Comparison of ENCODE assay signal across 24 cellular contexts in the genomic region with DNA sequence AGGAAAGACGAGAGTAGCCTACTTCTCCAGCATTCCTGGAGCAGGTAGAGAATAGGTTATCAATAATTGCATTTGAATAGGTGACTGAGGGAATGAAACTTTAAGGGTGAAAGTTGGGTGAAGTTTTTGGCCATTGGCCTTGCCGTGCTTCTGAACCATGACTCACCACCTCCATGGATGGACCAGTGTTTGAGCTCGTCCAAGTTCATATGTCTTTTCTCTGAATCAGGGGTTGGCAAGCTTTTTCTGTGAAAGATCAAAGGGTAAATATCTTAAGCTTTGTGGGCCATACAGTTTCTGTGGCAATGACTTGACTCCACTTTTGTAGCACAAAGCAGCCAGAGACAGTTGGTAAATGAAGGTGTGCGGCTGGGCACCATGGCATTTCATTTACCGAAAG.
"Had no signal": no experiment of that assay in that cellular context is flagged by ENCODE, and none has a peak within 500 bp of the region (broad histone marks: within the 10 kb centered on the region; RNA-seq: fewer than 3 reads in every experiment).

No MANE protein-coding gene starts in this region.

- H3K4me1 ChIP-seq: foreskin keratinocyte, pancreas, sigmoid colon, testis, uterus had no signal

- H3K27me3 Mint-ChIP-seq: activated CD4-positive, alpha-beta T cell treated with anti-CD3 and anti-CD28 coated beads, Interleukin-2, amount 10 ng/mL, durations not matched to agents 7 days and 5 days had no signal

- H3K36me3 Mint-ChIP-seq: activated CD8-positive, alpha-beta memory T cell treated with anti-CD3 and anti-CD28 coated beads, Interleukin-2, amount 10 ng/mL, durations not matched to agents 7 days and 5 days; activated naive CD4-positive, alpha-beta T cell treated with anti-CD3 and anti-CD28 coated beads, Interleukin-2, amount 10 ng/mL, durations not matched to agents 7 days and 5 days; natural killer cell had no signal

- H3K9me3 Mint-ChIP-seq: activated CD4-positive, alpha-beta T cell treated with anti-CD3 and anti-CD28 coated beads, Interleukin-2, amount 10 ng/mL, durations not matched to agents 7 days and 5 days; activated CD8-positive, alpha-beta T cell treated with anti-CD3 and anti-CD28 coated beads for 36 hours; activated naive CD4-positive, alpha-beta T cell treated with anti-CD3 and anti-CD28 coated beads, Interleukin-2, amount 10 ng/mL, durations not matched to agents 7 days and 5 days; activated naive CD8-positive, alpha-beta T cell treated with anti-CD3 and anti-CD28 coated beads, Interleukin-2, amount 50 U/mL, for 24 hours; natural killer cell had no signal

- ATAC-seq: activated CD8-positive, alpha-beta memory T cell treated with anti-CD3 and anti-CD28 coated beads, Interleukin-2, amount 10 ng/mL, durations not matched to agents 7 days and 5 days; activated CD8-positive, alpha-beta T cell treated with anti-CD3 and anti-CD28 coated beads for 36 hours; activated naive CD8-positive, alpha-beta T cell treated with anti-CD3 and anti-CD28 coated beads, Interleukin-2, amount 50 U/mL, for 24 hours; foreskin keratinocyte; left lung; natural killer cell; pancreas had no signal

- H3K36me3 ChIP-seq: cardiac muscle cell, left lung, pancreas, sigmoid colon, spleen, uterus had no signal

- H3K27ac ChIP-seq: cardiac muscle cell, foreskin keratinocyte, left lung, pancreas, sigmoid colon, spleen, testis, uterus, VCaP had no signal

- H3K27ac Mint-ChIP-seq: activated CD4-positive, alpha-beta T cell treated with anti-CD3 and anti-CD28 coated beads, Interleukin-2, amount 10 ng/mL, durations not matched to agents 7 days and 5 days; activated CD8-positive, alpha-beta memory T cell treated with anti-CD3 and anti-CD28 coated beads, Interleukin-2, amount 10 ng/mL, durations not matched to agents 7 days and 5 days; activated CD8-positive, alpha-beta T cell treated with anti-CD3 and anti-CD28 coated beads for 36 hours; activated naive CD4-positive, alpha-beta T cell treated with anti-CD3 and anti-CD28 coated beads, Interleukin-2, amount 10 ng/mL, durations not matched to agents 7 days and 5 days; activated naive CD8-positive, alpha-beta T cell treated with anti-CD3 and anti-CD28 coated beads, Interleukin-2, amount 50 U/mL, for 24 hours; natural killer cell had no signal

- H3K4me3 ChIP-seq: cardiac muscle cell, left lung, lung, pancreas, sigmoid colon, spleen, testis, uterus had no signal

- H3K4me3 Mint-ChIP-seq: activated CD4-positive, alpha-beta T cell treated with anti-CD3 and anti-CD28 coated beads, Interleukin-2, amount 10 ng/mL, durations not matched to agents 7 days and 5 days; activated CD8-positive, alpha-beta memory T cell treated with anti-CD3 and anti-CD28 coated beads, Interleukin-2, amount 10 ng/mL, durations not matched to agents 7 days and 5 days; activated CD8-positive, alpha-beta T cell treated with anti-CD3 and anti-CD28 coated beads for 36 hours; activated naive CD4-positive, alpha-beta T cell treated with anti-CD3 and anti-CD28 coated beads, Interleukin-2, amount 10 ng/mL, durations not matched to agents 7 days and 5 days; activated naive CD8-positive, alpha-beta T cell treated with anti-CD3 and anti-CD28 coated beads, Interleukin-2, amount 50 U/mL, for 24 hours; natural killer cell had no signal

- DNase-seq: activated CD4-positive, alpha-beta T cell treated with anti-CD3 and anti-CD28 coated beads, Interleukin-2, amount 10 ng/mL, durations not matched to agents 7 days and 5 days; activated CD4-positive, CD25-positive, alpha-beta regulatory T cell treated with anti-CD3 and anti-CD28 coated beads, Interleukin-2, amount 50 U/mL, for 72 hours; activated CD8-positive, alpha-beta memory T cell treated with anti-CD3 and anti-CD28 coated beads, Interleukin-2, amount 10 ng/mL, durations not matched to agents 7 days and 5 days; activated CD8-positive, alpha-beta T cell treated with anti-CD3 and anti-CD28 coated beads for 36 hours; activated effector memory CD4-positive, alpha-beta T cell treated with anti-CD3 and anti-CD28 coated beads, Interleukin-2, amount 50 U/mL, for 16 hours; activated naive CD4-positive, alpha-beta T cell treated with anti-CD3 and anti-CD28 coated beads, Interleukin-2, amount 10 ng/mL, durations not matched to agents 7 days and 5 days; activated naive CD8-positive, alpha-beta T cell treated with anti-CD3 and anti-CD28 coated beads, Interleukin-2, amount 50 U/mL, for 24 hours; activated T-cell treated with anti-CD3 and anti-CD28 coated beads for 4 hours; dermis blood vessel endothelial cell; effector memory CD4-positive, alpha-beta T cell; foreskin keratinocyte; left lung; natural killer cell; pancreas; sigmoid colon; spleen; stimulated activated CD4-positive, alpha-beta T cell treated with anti-CD3 and anti-CD28 coated beads, Interleukin-4, amount 100 ng/mL, for 1 hour; stimulated activated naive CD4-positive, alpha-beta T cell; testis; trophoblast cell; uterus had no signal

- H3K27me3 ChIP-seq: cardiac muscle cell, foreskin keratinocyte, left lung, pancreas, sigmoid colon, spleen, testis, uterus had no signal

- FAIRE-seq: pancreas had no signal

- H3K9me3 ChIP-seq: left lung, pancreas, sigmoid colon, spleen, testis, uterus had no signal
